ENCODE assay signal across 20 cellular contexts in the genomic region with DNA sequence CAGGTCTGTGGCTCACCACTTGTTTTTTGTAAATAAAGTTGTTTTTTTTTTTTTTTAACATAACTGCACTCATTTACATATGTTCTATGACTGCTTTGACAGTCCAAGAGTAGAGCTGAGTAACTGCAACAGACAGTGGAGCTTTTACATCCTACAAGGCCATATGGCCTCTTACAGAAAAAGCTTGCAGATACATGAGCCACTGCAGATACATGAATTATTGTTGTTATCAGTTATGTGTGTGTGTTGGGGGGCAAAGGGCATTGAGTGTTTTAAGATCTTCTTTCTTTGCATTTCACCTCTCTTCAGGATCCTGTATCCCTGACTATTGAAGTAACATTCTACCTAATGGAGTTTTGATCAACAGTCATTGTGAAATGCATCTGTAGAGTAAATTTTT.
DNase-seq lines count a peak whose midpoint lies in the region; ATAC-seq, FAIRE-seq and TF ChIP-seq lines count a peak whose summit lies in the region.
"Had no signal": no experiment of that assay in that cellular context is flagged by ENCODE, and none has a peak within 500 bp of the region (broad histone marks: within the 10 kb centered on the region; RNA-seq: fewer than 3 reads in every experiment).

No MANE protein-coding gene starts in this region.

- peak in 1 of 2 experiments; percentile 43; a peak in 1 of 4 replicates for TF ChIP-seq EP300 in SK-N-SH (IDR thresholded peaks at IDR 0.05; ENCODE audit: borderline replicate concordance in 1 of 2, low read depth in 1 of 2, low read length in 1 of 2)

- no peaks in the 10 kb centered on the region for H3K27me3 ChIP-seq in SK-N-SH (ENCODE audit: insufficient read depth)
- H3K27me3 ChIP-seq: BLaER1 had no signal

- DNase-seq in DMS 273 (lab: John Stamatoyannopoulos, UW; ENCODE audit: unreplicated experiment) (peak; percentile 17), DMS 273 treated with DMSO at 0.1 percent for 48 hours (lab: John Stamatoyannopoulos, UW) (no peak), SK-N-SH (peak; percentile 32), urothelium cell line (ENCODE audit: low spot score) (no peak)
- DNase-seq: Caco-2; CD4-positive, CD25-positive, alpha-beta regulatory T cell; CD8-positive, alpha-beta T cell; DMS53; DMS79 treated with DMSO at 0.1 percent for 48 hours; GF-D8; GOT3; H7; HCEC 1CT had no signal

- no peak overlapping the region for H3K9ac ChIP-seq in SK-N-SH
- H3K9ac ChIP-seq: BLaER1 had no signal

- TF ChIP-seq RAD21 in SK-N-SH (IDR thresholded peaks at IDR 0.05; ENCODE audit: low read length): peak; percentile 12; the same call in 1 of the 2 replicates

- H3K9me3 ChIP-seq in SK-N-SH: 0 out of 2 replicates have a peak, but pooled peaks cover 4% of the 10 kb centered on the region
- H3K9me3 ChIP-seq: BLaER1, Caco-2 had no signal

- H3K4me3 ChIP-seq in SK-N-SH (ENCODE audit: low read depth in 2 of 2, low read length in 1 of 2): no peak overlapping the region
- H3K4me3 ChIP-seq: BLaER1 had no signal

- no peaks in the 10 kb centered on the region for H3K79me2 ChIP-seq in SK-N-SH (ENCODE audit: insufficient read depth)

- no peaks in the 10 kb centered on the region for H3K9me2 ChIP-seq in SK-N-SH

- H3K4me2 ChIP-seq in SK-N-SH: no peak overlapping the region
- H3K4me2 ChIP-seq: BLaER1 had no signal

- no peaks in the 10 kb centered on the region for H3F3A ChIP-seq in SK-N-SH (replicated peaks; ENCODE audit: insufficient read depth)

- no peak for TF ChIP-seq CTCF in SK-N-SH (IDR thresholded peaks at IDR 0.05)

- H3K36me3 ChIP-seq in SK-N-SH (replicated peaks in 1 of 2; ENCODE audit: control insufficient read depth in 1 of 2, insufficient read depth in 2 of 2, low read length in 1 of 2): peaks cover 0 to 4% of the 10 kb centered on the region in 2 experiments
- H3K36me3 ChIP-seq: BLaER1 had no signal

- POLR2A ChIA-PET in SK-N-SH (lab: Yijun Ruan, JAX): interaction anchor here (0.6 kb wide), 1 partner anchor 155 kb away, joined by 3 read pairs; no protein-coding TSS in a partner anchor

- peak overlapping the region in 1 of 2 experiments; percentile 5; a peak in 1 of 4 replicates for H3K27ac ChIP-seq in SK-N-SH (ENCODE audit: low read depth in 2 of 2, low read length in 1 of 2)
- H3K27ac ChIP-seq: 22Rv1, BLaER1, C4-2B had no signal

- H3K4me1 ChIP-seq in SK-N-SH (ENCODE audit: control insufficient read depth in 1 of 2, insufficient read depth in 2 of 2, low read depth in 1 of 2, low read length in 1 of 2): peaks cover 0 to 3% of the 10 kb centered on the region in 2 experiments; a peak in 2 of 4 replicates

- FAIRE-seq in urothelium cell line (lab: Jason Lieb, UNC): peak; percentile 23
- FAIRE-seq: GM12891, GM18507 had no signal

- CTCF ChIA-PET in SK-N-SH (lab: Yijun Ruan, JAX): interaction anchor here (0.8 to 1.5 kb wide), 2 partner anchors 12 to 412 kb away, joined by 4 to 5 read pairs; no protein-coding TSS in a partner anchor

- no peak overlapping the region for H2AFZ ChIP-seq in SK-N-SH (ENCODE audit: low read depth)

- H4K20me1 ChIP-seq in SK-N-SH (ENCODE audit: insufficient read depth): no peaks in the 10 kb centered on the region
- H4K20me1 ChIP-seq: BLaER1 had no signal

- ATAC-seq in SK-N-SH treated with all-trans-retinoic acid at 6 μM for 48 hours: no peak
- no peak for ATAC-seq in GM18517 (IDR thresholded peaks at IDR 0.05; ENCODE audit: unreplicated experiment)
- ATAC-seq: CD8-positive, alpha-beta T cell had no signal

TF ChIP-seq in SK-N-SH, 30 proteins besides CTCF, POLR2A, EP300 and RAD21 (continues in another document):
- TF ChIP-seq, protein P1, sequence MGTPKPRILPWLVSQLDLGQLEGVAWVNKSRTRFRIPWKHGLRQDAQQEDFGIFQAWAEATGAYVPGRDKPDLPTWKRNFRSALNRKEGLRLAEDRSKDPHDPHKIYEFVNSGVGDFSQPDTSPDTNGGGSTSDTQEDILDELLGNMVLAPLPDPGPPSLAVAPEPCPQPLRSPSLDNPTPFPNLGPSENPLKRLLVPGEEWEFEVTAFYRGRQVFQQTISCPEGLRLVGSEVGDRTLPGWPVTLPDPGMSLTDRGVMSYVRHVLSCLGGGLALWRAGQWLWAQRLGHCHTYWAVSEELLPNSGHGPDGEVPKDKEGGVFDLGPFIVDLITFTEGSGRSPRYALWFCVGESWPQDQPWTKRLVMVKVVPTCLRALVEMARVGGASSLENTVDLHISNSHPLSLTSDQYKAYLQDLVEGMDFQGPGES (IDR thresholded peaks at IDR 0.05; ENCODE audit: low read depth, low read length): no peak
- TF ChIP-seq, protein P2, sequence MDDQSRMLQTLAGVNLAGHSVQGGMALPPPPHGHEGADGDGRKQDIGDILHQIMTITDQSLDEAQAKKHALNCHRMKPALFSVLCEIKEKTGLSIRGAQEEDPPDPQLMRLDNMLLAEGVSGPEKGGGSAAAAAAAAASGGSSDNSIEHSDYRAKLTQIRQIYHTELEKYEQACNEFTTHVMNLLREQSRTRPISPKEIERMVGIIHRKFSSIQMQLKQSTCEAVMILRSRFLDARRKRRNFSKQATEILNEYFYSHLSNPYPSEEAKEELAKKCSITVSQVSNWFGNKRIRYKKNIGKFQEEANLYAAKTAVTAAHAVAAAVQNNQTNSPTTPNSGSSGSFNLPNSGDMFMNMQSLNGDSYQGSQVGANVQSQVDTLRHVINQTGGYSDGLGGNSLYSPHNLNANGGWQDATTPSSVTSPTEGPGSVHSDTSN (IDR thresholded peaks at IDR 0.05): no peak
- TF ChIP-seq, protein P3, sequence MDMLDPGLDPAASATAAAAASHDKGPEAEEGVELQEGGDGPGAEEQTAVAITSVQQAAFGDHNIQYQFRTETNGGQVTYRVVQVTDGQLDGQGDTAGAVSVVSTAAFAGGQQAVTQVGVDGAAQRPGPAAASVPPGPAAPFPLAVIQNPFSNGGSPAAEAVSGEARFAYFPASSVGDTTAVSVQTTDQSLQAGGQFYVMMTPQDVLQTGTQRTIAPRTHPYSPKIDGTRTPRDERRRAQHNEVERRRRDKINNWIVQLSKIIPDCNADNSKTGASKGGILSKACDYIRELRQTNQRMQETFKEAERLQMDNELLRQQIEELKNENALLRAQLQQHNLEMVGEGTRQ (IDR thresholded peaks at IDR 0.05; ENCODE audit: borderline replicate concordance, low read depth, low read length): no peak
- TF ChIP-seq POLR2AphosphoS5 (IDR thresholded peaks at IDR 0.05; ENCODE audit: low read depth, low read length) (no peak), SIN3A (IDR thresholded peaks at IDR 0.05; ENCODE audit: borderline replicate concordance, low read depth, low read length) (no peak), SMC3 (IDR thresholded peaks at IDR 0.05; ENCODE audit: low read depth, low read length) (0 out of 2 replicates have a peak, but pooled peaks have one; percentile 2), MXI1 (IDR thresholded peaks at IDR 0.05; ENCODE audit: low read depth, low read length) (peak; percentile 36; the same call in 1 of the 2 replicates), GABPA (IDR thresholded peaks at IDR 0.05; ENCODE audit: low read depth) (no peak), GATA2 (CRISPR knock-in tag; IDR thresholded peaks at IDR 0.05) (peak; percentile 71), CHD2 (IDR thresholded peaks at IDR 0.05; ENCODE audit: low read length, partially characterized antibody) (no peak), TEAD4 (IDR thresholded peaks at IDR 0.05; ENCODE audit: borderline replicate concordance, insufficient read depth) (no peak)

TF ChIP-seq in SK-N-SH treated with all-trans-retinoic acid at 6 μM for 48 hours, 23 proteins besides CTCF, POLR2A, EP300 and RAD21 (continues in another document):
- TF ChIP-seq, protein P4, sequence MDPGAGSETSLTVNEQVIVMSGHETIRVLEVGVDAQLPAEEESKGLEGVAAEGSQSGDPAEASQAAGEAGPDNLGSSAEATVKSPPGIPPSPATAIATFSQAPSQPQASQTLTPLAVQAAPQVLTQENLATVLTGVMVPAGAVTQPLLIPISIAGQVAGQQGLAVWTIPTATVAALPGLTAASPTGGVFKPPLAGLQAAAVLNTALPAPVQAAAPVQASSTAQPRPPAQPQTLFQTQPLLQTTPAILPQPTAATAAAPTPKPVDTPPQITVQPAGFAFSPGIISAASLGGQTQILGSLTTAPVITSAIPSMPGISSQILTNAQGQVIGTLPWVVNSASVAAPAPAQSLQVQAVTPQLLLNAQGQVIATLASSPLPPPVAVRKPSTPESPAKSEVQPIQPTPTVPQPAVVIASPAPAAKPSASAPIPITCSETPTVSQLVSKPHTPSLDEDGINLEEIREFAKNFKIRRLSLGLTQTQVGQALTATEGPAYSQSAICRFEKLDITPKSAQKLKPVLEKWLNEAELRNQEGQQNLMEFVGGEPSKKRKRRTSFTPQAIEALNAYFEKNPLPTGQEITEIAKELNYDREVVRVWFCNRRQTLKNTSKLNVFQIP (CRISPR knock-in tag; IDR thresholded peaks at IDR 0.05; ENCODE audit: borderline replicate concordance, low read depth): no peak
- no peak for TF ChIP-seq ZNF70 (CRISPR knock-in tag; IDR thresholded peaks at IDR 0.05)
- TF ChIP-seq ZNF8 (CRISPR knock-in tag; IDR thresholded peaks at IDR 0.05): no peak
- TF ChIP-seq, protein P5, sequence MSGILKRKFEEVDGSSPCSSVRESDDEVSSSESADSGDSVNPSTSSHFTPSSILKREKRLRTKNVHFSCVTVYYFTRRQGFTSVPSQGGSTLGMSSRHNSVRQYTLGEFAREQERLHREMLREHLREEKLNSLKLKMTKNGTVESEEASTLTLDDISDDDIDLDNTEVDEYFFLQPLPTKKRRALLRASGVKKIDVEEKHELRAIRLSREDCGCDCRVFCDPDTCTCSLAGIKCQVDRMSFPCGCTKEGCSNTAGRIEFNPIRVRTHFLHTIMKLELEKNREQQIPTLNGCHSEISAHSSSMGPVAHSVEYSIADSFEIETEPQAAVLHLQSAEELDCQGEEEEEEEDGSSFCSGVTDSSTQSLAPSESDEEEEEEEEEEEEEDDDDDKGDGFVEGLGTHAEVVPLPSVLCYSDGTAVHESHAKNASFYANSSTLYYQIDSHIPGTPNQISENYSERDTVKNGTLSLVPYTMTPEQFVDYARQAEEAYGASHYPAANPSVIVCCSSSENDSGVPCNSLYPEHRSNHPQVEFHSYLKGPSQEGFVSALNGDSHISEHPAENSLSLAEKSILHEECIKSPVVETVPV (CRISPR knock-in tag; IDR thresholded peaks at IDR 0.05): no peak
- TF ChIP-seq ZNF565 (CRISPR knock-in tag; conservative IDR thresholded peaks at IDR 0.05; ENCODE audit: low read depth): no peak
- TF ChIP-seq, protein P6, sequence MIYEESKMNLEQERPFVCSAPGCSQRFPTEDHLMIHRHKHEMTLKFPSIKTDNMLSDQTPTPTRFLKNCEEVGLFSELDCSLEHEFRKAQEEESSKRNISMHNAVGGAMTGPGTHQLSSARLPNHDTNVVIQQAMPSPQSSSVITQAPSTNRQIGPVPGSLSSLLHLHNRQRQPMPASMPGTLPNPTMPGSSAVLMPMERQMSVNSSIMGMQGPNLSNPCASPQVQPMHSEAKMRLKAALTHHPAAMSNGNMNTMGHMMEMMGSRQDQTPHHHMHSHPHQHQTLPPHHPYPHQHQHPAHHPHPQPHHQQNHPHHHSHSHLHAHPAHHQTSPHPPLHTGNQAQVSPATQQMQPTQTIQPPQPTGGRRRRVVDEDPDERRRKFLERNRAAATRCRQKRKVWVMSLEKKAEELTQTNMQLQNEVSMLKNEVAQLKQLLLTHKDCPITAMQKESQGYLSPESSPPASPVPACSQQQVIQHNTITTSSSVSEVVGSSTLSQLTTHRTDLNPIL (CRISPR knock-in tag; IDR thresholded peaks at IDR 0.05; ENCODE audit: low read depth): no peak

Comparison
In these comparisons a context has a peak if more than half of its experiments do, and no peak if none do; other contexts are left out.
1. DNase-seq: peak in DMS 273 (single experiment) and SK-N-SH (single experiment); none in DMS 273 treated with DMSO at 0.1 percent for 48 hours (single experiment) and urothelium cell line (single experiment).